In the genomic region with DNA sequence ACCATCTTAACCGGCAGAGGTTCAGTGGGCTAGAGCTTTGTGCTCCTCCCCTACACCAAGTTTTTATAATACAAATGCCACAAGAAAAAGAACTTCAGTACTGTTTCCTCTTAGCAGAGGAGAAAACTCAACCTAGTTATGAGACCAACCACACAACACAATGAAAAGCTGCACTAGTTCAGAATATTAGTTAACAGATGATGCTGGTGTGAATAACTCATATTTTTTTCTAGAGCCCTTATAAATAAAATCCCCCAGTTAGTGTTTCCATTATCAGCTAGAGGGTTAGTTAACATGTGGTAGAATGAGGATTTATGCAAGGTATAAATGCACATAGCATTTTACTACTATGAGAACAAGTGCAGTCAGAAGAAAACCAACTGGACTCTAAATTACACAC, we compare ENCODE assay signal across 19 cellular contexts.
DNase-seq lines count a peak whose midpoint lies in the region; ATAC-seq and TF ChIP-seq lines count a peak whose summit lies in the region.
"Had no signal": no experiment of that assay in that cellular context is flagged by ENCODE, and none has a peak within 500 bp of the region (broad histone marks: within the 10 kb centered on the region; RNA-seq: fewer than 3 reads in every experiment).

No MANE protein-coding gene starts in this region.

- in situ Hi-C loops in mammary epithelial cell (cut with MboI; ENCODE audit: low sequenced_read_pairs in 2 of 2), result no loop called here

- no peaks in the 10 kb centered on the region for H3K79me2 ChIP-seq in mammary epithelial cell (ENCODE audit: insufficient read depth, low read length)

- TF ChIP-seq CTCF in mammary epithelial cell (conservative IDR thresholded peaks at IDR 0.05 in 1 of 2, IDR thresholded peaks at IDR 0.05 in 1 of 2; ENCODE audit: extremely low read depth in 1 of 2, insufficient read depth in 1 of 2, low read depth in 1 of 2, low read length in 2 of 2) (no peak), colonic mucosa (IDR thresholded peaks at IDR 0.05) (no peak)

- dilution Hi-C loops in mammary epithelial cell (cut with HindIII; ENCODE audit: low sequenced_read_pairs), result no loop called here

- H3K27me3 Mint-ChIP-seq in activated CD8-positive, alpha-beta memory T cell treated with anti-CD3 and anti-CD28 coated beads, Interleukin-2, amount 10 ng/mL, durations not matched to agents 7 days and 5 days, result no peaks in the 10 kb centered on the region
- H3K27me3 Mint-ChIP-seq in activated T-helper 17 cell treated with anti-CD3 and anti-CD28 coated beads, Interleukin-2, amount 50 U/mL, for 72 hours, result no peaks in the 10 kb centered on the region
- no peaks in the 10 kb centered on the region for H3K27me3 Mint-ChIP-seq in naive thymus-derived CD4-positive, alpha-beta T cell

- H3K27ac ChIP-seq in naive thymus-derived CD4-positive, alpha-beta T cell (ENCODE audit: low read depth, low read length), result no peak overlapping the region
- H3K27ac ChIP-seq in mammary epithelial cell (ENCODE audit: insufficient read depth, low read depth, low read length) (no peak overlapping the region), colonic mucosa (no peak overlapping the region)
- H3K27ac ChIP-seq: PC-9 had no signal

- CTCF ChIA-PET in activated CD8-positive, alpha-beta memory T cell treated with anti-CD3 and anti-CD28 coated beads, Interleukin-2, amount 10 ng/mL, durations not matched to agents 7 days and 5 days (lab: Charles Lee), result interaction anchor here (1.1 to 1.5 kb wide), 2 partner anchors 13 to 138 kb away, joined by 3 read pairs; no protein-coding TSS in a partner anchor
- CTCF ChIA-PET in naive thymus-derived CD4-positive, alpha-beta T cell (lab: Charles Lee), result interaction anchor here (0.9 to 1.4 kb wide), 5 partner anchors 12 to 169 kb away, joined by 3 to 6 read pairs (median 3); partner anchors contain the start of genes ETFBKMT and RESF1
- CTCF ChIA-PET in mammary epithelial cell (lab: Charles Lee; ENCODE audit: low non-redundant PET), result no interaction called here

- peak overlapping the region; percentile 28 for H3K27ac Mint-ChIP-seq in activated CD8-positive, alpha-beta memory T cell treated with anti-CD3 and anti-CD28 coated beads, Interleukin-2, amount 10 ng/mL, durations not matched to agents 7 days and 5 days
- H3K27ac Mint-ChIP-seq in activated T-helper 17 cell treated with anti-CD3 and anti-CD28 coated beads, Interleukin-2, amount 50 U/mL, for 72 hours, result no peak overlapping the region
- H3K27ac Mint-ChIP-seq in naive thymus-derived CD4-positive, alpha-beta T cell, result peak overlapping the region; percentile 15 to 87 (median 84)

- no peak overlapping the region for H3K4me3 Mint-ChIP-seq in activated CD8-positive, alpha-beta memory T cell treated with anti-CD3 and anti-CD28 coated beads, Interleukin-2, amount 10 ng/mL, durations not matched to agents 7 days and 5 days
- H3K4me3 Mint-ChIP-seq in activated T-helper 17 cell treated with anti-CD3 and anti-CD28 coated beads, Interleukin-2, amount 50 U/mL, for 72 hours, result no peak overlapping the region
- peak overlapping the region in 8 of 10 donors; percentile 7 to 75 (median 46) for H3K4me3 Mint-ChIP-seq in naive thymus-derived CD4-positive, alpha-beta T cell

- H3K9me3 Mint-ChIP-seq in activated CD8-positive, alpha-beta memory T cell treated with anti-CD3 and anti-CD28 coated beads, Interleukin-2, amount 10 ng/mL, durations not matched to agents 7 days and 5 days (ENCODE audit: low read depth), result peaks cover 3% of the 10 kb centered on the region
- H3K9me3 Mint-ChIP-seq in activated T-helper 17 cell treated with anti-CD3 and anti-CD28 coated beads, Interleukin-2, amount 50 U/mL, for 72 hours, result no peaks in the 10 kb centered on the region
- H3K9me3 Mint-ChIP-seq in naive thymus-derived CD4-positive, alpha-beta T cell, result peaks cover 0 to 8% (median under 1%) of the 10 kb centered on the region in 11 donors

- intact Hi-C loops in naive thymus-derived CD4-positive, alpha-beta T cell (cut with micrococcal nuclease), result loop anchor here in 1 of 2 donors (1.0 to 2.0 kb wide), 2 partner anchors 14 to 22 kb away; no protein-coding TSS in a partner anchor
- intact Hi-C loops in mammary epithelial cell (cut with micrococcal nuclease), result no loop called here
- intact Hi-C loops in colonic mucosa (cut with DNase I), result no loop called here

- H3K36me3 Mint-ChIP-seq in activated CD8-positive, alpha-beta memory T cell treated with anti-CD3 and anti-CD28 coated beads, Interleukin-2, amount 10 ng/mL, durations not matched to agents 7 days and 5 days, result peaks cover 3% of the 10 kb centered on the region
- H3K36me3 Mint-ChIP-seq in activated T-helper 17 cell treated with anti-CD3 and anti-CD28 coated beads, Interleukin-2, amount 50 U/mL, for 72 hours (ENCODE audit: low read depth), result no peaks in the 10 kb centered on the region
- H3K36me3 Mint-ChIP-seq in naive thymus-derived CD4-positive, alpha-beta T cell, result peaks cover 0 to 5% (median 0%) of the 10 kb centered on the region in 5 donors

- POLR2A ChIA-PET in naive thymus-derived CD4-positive, alpha-beta T cell (lab: Charles Lee), result interaction anchor here (0.6 to 1.5 kb wide), 4 partner anchors 17 to 169 kb away, joined by 3 to 4 read pairs (median 4); partner anchors contain the start of gene RESF1

- H3K9ac ChIP-seq in mammary epithelial cell (ENCODE audit: insufficient read depth, low read length), result no peak overlapping the region
- H3K9ac ChIP-seq in colonic mucosa (ENCODE audit: low read depth in 2 of 2, low read length in 2 of 2), result no peak overlapping the region

- H3K4me1 ChIP-seq in naive thymus-derived CD4-positive, alpha-beta T cell (ENCODE audit: control insufficient read depth in 2 of 2, insufficient read depth in 2 of 2, low read length in 2 of 2), result peaks cover 13 to 24% of the 10 kb centered on the region in 2 donors
- H3K4me1 ChIP-seq in mammary epithelial cell (ENCODE audit: insufficient read depth, low read length) (no peaks in the 10 kb centered on the region), colonic mucosa (no peaks in the 10 kb centered on the region)

- no TSS peak for BruUV-seq in mammary epithelial cell (replicated peaks; lab: Mats Ljungman, UMichigan)

- no peak overlapping the region for H2AFZ ChIP-seq in mammary epithelial cell (ENCODE audit: low read depth, low read length)
- H2AFZ ChIP-seq: PC-9 had no signal

- no peaks in the 10 kb centered on the region for H3K36me3 ChIP-seq in naive thymus-derived CD4-positive, alpha-beta T cell (ENCODE audit: control insufficient read depth in 2 of 3, insufficient read depth in 3 of 3, low read length in 3 of 3)
- H3K36me3 ChIP-seq in mammary epithelial cell (ENCODE audit: insufficient read depth, low read length), result no peaks in the 10 kb centered on the region
- H3K36me3 ChIP-seq in colonic mucosa, result no peaks in the 10 kb centered on the region

- no peaks in the 10 kb centered on the region for H3K27me3 ChIP-seq in naive thymus-derived CD4-positive, alpha-beta T cell (ENCODE audit: control insufficient read depth in 2 of 2, insufficient read depth in 2 of 2, low read length in 2 of 2)
- H3K27me3 ChIP-seq in mammary epithelial cell (ENCODE audit: insufficient read depth, low read length) (no peaks in the 10 kb centered on the region), colonic mucosa (no peaks in the 10 kb centered on the region)

- H3K4me3 ChIP-seq in Jurkat, Clone E6-1 (ENCODE audit: low read length), result no peak overlapping the region
- H3K4me3 ChIP-seq in naive thymus-derived CD4-positive, alpha-beta T cell (ENCODE audit: low read length), result no peak overlapping the region
- H3K4me3 ChIP-seq in mammary epithelial cell (replicated peaks in 1 of 3; ENCODE audit: insufficient read depth in 1 of 3, low read depth in 2 of 3, low read length in 3 of 3) (no peak overlapping the region), colonic mucosa (no peak overlapping the region)
- H3K4me3 ChIP-seq: GM12878, PC-9 had no signal

- no peaks in the 10 kb centered on the region for H4K20me1 ChIP-seq in mammary epithelial cell (ENCODE audit: insufficient read depth, low read length)

- no peak overlapping the region for H3K4me2 ChIP-seq in mammary epithelial cell (ENCODE audit: insufficient read depth, low read depth, low read length)
- H3K4me2 ChIP-seq: PC-9 had no signal

- 0% methylated on average over 1 of the region's 1 CpG for WGBS in mammary epithelial cell (ENCODE audit: low coverage, missing lambda C conversion rate)

- H3K9me3 ChIP-seq in naive thymus-derived CD4-positive, alpha-beta T cell (ENCODE audit: control insufficient read depth in 2 of 3, low read length in 3 of 3), result no peaks in the 10 kb centered on the region
- H3K9me3 ChIP-seq in mammary epithelial cell (replicated peaks; ENCODE audit: insufficient read depth, low read length), result no peaks in the 10 kb centered on the region
- H3K9me3 ChIP-seq in colonic mucosa, result no peaks in the 10 kb centered on the region

- H3K4me1 Mint-ChIP-seq in activated CD8-positive, alpha-beta memory T cell treated with anti-CD3 and anti-CD28 coated beads, Interleukin-2, amount 10 ng/mL, durations not matched to agents 7 days and 5 days, result peaks cover 13% of the 10 kb centered on the region
- peaks cover 5% of the 10 kb centered on the region for H3K4me1 Mint-ChIP-seq in activated T-helper 17 cell treated with anti-CD3 and anti-CD28 coated beads, Interleukin-2, amount 50 U/mL, for 72 hours
- H3K4me1 Mint-ChIP-seq in naive thymus-derived CD4-positive, alpha-beta T cell, result peaks cover 12 to 58% (median 44%) of the 10 kb centered on the region in 7 donors

- DNase-seq in activated CD8-positive, alpha-beta memory T cell treated with anti-CD3 and anti-CD28 coated beads, Interleukin-2, amount 10 ng/mL, durations not matched to agents 7 days and 5 days, result no peak
- no peak for DNase-seq in activated CD8-positive, alpha-beta memory T cell treated with anti-CD3 and anti-CD28 coated beads for 24 hours
- peak; percentile 32 for DNase-seq in Jurkat, Clone E6-1 (ENCODE audit: low read depth, low spot score)
- peak in 1 of 9 donors; percentile 12 for DNase-seq in naive thymus-derived CD4-positive, alpha-beta T cell
- no peak for DNase-seq in mammary epithelial cell
- no peak for DNase-seq in T1000 (lab: John Stamatoyannopoulos, UW)
- DNase-seq in colonic mucosa, result no peak
- DNase-seq: 8988T, DMS 273 treated with DMSO at 0.1 percent for 48 hours, GDM1, KG1, NCI-H1436, NCI-H2029, NCI-H2171 treated with DMSO at 0.1 percent for 48 hours, NCI-H446 treated with DMSO at 0.1 percent for 48 hours, PC-9 had no signal

- no peak for ATAC-seq in activated CD8-positive, alpha-beta memory T cell treated with anti-CD3 and anti-CD28 coated beads, Interleukin-2, amount 10 ng/mL, durations not matched to agents 7 days and 5 days
- peak; percentile 29 for ATAC-seq in activated T-helper 17 cell treated with anti-CD3 and anti-CD28 coated beads, Interleukin-2, amount 50 U/mL, for 72 hours (replicated peaks)
- ATAC-seq in naive thymus-derived CD4-positive, alpha-beta T cell, result no peak
- ATAC-seq: GM12878, HCT116 had no signal

Comparison
In these comparisons a context has a peak if more than half of its experiments do, and no peak if none do; other contexts are left out.
1. H3K4me3 Mint-ChIP-seq: peak in naive thymus-derived CD4-positive, alpha-beta T cell (8 of 10); none in activated CD8-positive, alpha-beta memory T cell treated with anti-CD3 and anti-CD28 coated beads, Interleukin-2, amount 10 ng/mL, durations not matched to agents 7 days and 5 days (single experiment) and activated T-helper 17 cell treated with anti-CD3 and anti-CD28 coated beads, Interleukin-2, amount 50 U/mL, for 72 hours (single experiment).